ENCODE assay signal across 15 cellular contexts in genomic region chr18:65788373-65788772, GRCh38. TPM values are rescaled to one million over a fixed set of nuclear protein-coding genes. Genes with fewer than 3 reads are reported as not detected.
DNase-seq lines count a peak whose midpoint lies in the region; ATAC-seq and TF ChIP-seq lines count a peak whose summit lies in the region.
"Had no signal": no experiment of that assay in that cellular context is flagged by ENCODE, and none has a peak within 500 bp of the region (broad histone marks: within the 10 kb centered on the region; RNA-seq: fewer than 3 reads in every experiment).

No MANE protein-coding gene starts in this region.

- no peaks in the 10 kb centered on the region for H3K9me3 ChIP-seq in OCI-LY3 (ENCODE audit: insufficient read depth, low read length)
- H3K9me3 ChIP-seq: psoas muscle had no signal

- H3K4me3 ChIP-seq in OCI-LY3 (ENCODE audit: low read length) (peak overlapping the region; percentile 41), kidney epithelial cell (ENCODE audit: low read depth, low read length) (no peak overlapping the region)
- H3K4me3 ChIP-seq: psoas muscle, SJSA1 had no signal

- H3K27ac ChIP-seq in OCI-LY3 (ENCODE audit: low read length), result peak overlapping the region; percentile 78
- H3K27ac ChIP-seq: psoas muscle, SJSA1 had no signal

- no peaks in the 10 kb centered on the region for H3K79me2 ChIP-seq in OCI-LY3 (ENCODE audit: low read length)

- H4K20me1 ChIP-seq in OCI-LY3 (ENCODE audit: insufficient read depth, low read length), result no peaks in the 10 kb centered on the region

- DNase-seq in DMS 273 treated with DMSO at 0.1 percent for 48 hours (lab: John Stamatoyannopoulos, UW), result peak; percentile 56
- peak; percentile 93 for DNase-seq in NCI-H146 (lab: John Stamatoyannopoulos, UW)
- DNase-seq in kidney epithelial cell (ENCODE audit: low read depth), result no peak
- no peak for DNase-seq in superior temporal gyrus (ENCODE audit: extremely low spot score)
- DNase-seq: activated B cell treated with CpG ODN at 0.5 μM for 24 hours; activated T-cell treated with anti-CD3 and anti-CD28 coated beads, Interleukin-2, amount 50 U/mL, for 72 hours; CD4-positive, alpha-beta memory T cell; hippocampal formation; psoas muscle; stimulated activated CD4-positive, alpha-beta T cell treated with anti-CD3 and anti-CD28 coated beads, Interleukin-2, amount 100 ng/mL, for 48 hours had no signal

- peak overlapping the region; percentile 39 for H2AFZ ChIP-seq in OCI-LY3 (ENCODE audit: low read depth, low read length)

- peak overlapping the region; percentile 54 for H3K9ac ChIP-seq in OCI-LY3 (ENCODE audit: low read length)

- ATAC-seq in HG02571 (IDR thresholded peaks at IDR 0.05; ENCODE audit: unreplicated experiment) (no peak), GM21717 (IDR thresholded peaks at IDR 0.05; ENCODE audit: unreplicated experiment) (no peak), GM21390 (IDR thresholded peaks at IDR 0.05; ENCODE audit: unreplicated experiment) (no peak)
- ATAC-seq: activated T-cell treated with anti-CD3 and anti-CD28 coated beads, Interleukin-2, amount 50 U/mL, for 72 hours; psoas muscle had no signal

- H3K4me2 ChIP-seq in OCI-LY3 (ENCODE audit: low read length), result peak overlapping the region; percentile 70

- no peaks in the 10 kb centered on the region for H3K36me3 ChIP-seq in OCI-LY3 (replicated peaks; ENCODE audit: low read depth, low read length)
- no peaks in the 10 kb centered on the region for H3K36me3 ChIP-seq in kidney epithelial cell (ENCODE audit: control insufficient read depth, insufficient read depth, low read length)
- H3K36me3 ChIP-seq: SJSA1 had no signal

- H3K27me3 ChIP-seq in OCI-LY3 (ENCODE audit: low read depth, low read length) (no peaks in the 10 kb centered on the region), kidney epithelial cell (ENCODE audit: control insufficient read depth, insufficient read depth, low read length) (no peaks in the 10 kb centered on the region)
- H3K27me3 ChIP-seq: SJSA1 had no signal

- H3K4me1 ChIP-seq in OCI-LY3 (ENCODE audit: low read length), result peaks cover 23% of the 10 kb centered on the region
- H3K4me1 ChIP-seq: psoas muscle, SJSA1 had no signal

- TF ChIP-seq CTCF in OCI-LY3 (IDR thresholded peaks at IDR 0.05; ENCODE audit: low read depth, low read length) (peak; percentile 97), kidney epithelial cell (IDR thresholded peaks at IDR 0.05; ENCODE audit: insufficient read depth, low read length, poor library complexity, severe bottlenecking) (peak; percentile 24)

RNA-seq across cellular contexts. Expression of gene CDH7, which starts 37.6 kb away (rescaled TPM):
- not detected in 2 replicates for total RNA-seq in kidney epithelial cell
- total RNA-seq: activated B cell treated with CpG ODN at 0.5 μM for 24 hours; activated T-cell treated with anti-CD3 and anti-CD28 coated beads, Interleukin-2, amount 50 U/mL, for 72 hours; CD4-positive, alpha-beta memory T cell; psoas muscle; SJSA1 had no signal

Comparison
In these comparisons a context has a peak if more than half of its experiments do, and no peak if none do; other contexts are left out.
1. DNase-seq: peak in DMS 273 treated with DMSO at 0.1 percent for 48 hours (single experiment) and NCI-H146 (single experiment); none in kidney epithelial cell (single experiment) and superior temporal gyrus (single experiment).